3 cellular contexts compared by ENCODE assay signal in genomic region chr5:31372124-31372523, GRCh38.
"Had no signal": no experiment of that assay in that cellular context is flagged by ENCODE, and none has a peak within 500 bp of the region (broad histone marks: within the 10 kb centered on the region; RNA-seq: fewer than 3 reads in every experiment).

No MANE protein-coding gene starts in this region.

- DNase-seq: GDM1, GF-D8 had no signal

- H3K4me3 ChIP-seq: GM12878 had no signal
